In genomic region chr7:23205861-23206510, GRCh38 we compare ENCODE assay signal across 8 cellular contexts. TPM values are rescaled to one million over a fixed set of nuclear protein-coding genes. Genes with fewer than 3 reads are reported as not detected.
DNase-seq lines count a peak whose midpoint lies in the region; ATAC-seq and TF ChIP-seq lines count a peak whose summit lies in the region.

No MANE protein-coding gene starts in this region.

- no peaks in the 10 kb centered on the region for H3K27me3 ChIP-seq in CD4-positive, alpha-beta T cell (ENCODE audit: control insufficient read depth, insufficient read depth, low read length)

- no peaks in the 10 kb centered on the region for H3K9me3 Mint-ChIP-seq in CD4-positive, alpha-beta T cell
- H3K9me3 Mint-ChIP-seq in nephron, result no peaks in the 10 kb centered on the region

- peak; percentile 79 for ATAC-seq in CD4-positive, alpha-beta T cell (ENCODE audit: poor library complexity)
- ATAC-seq in HG02588 (IDR thresholded peaks at IDR 0.05; ENCODE audit: unreplicated experiment), result no peak

- DNase-seq in CD4-positive, alpha-beta T cell, result peak in 1 of 10 experiments; percentile 7
- DNase-seq in NCI-H748 (lab: John Stamatoyannopoulos, UW; ENCODE audit: unreplicated experiment) (peak; percentile 79), erythroblast (lab: John Stamatoyannopoulos, UW) (peak; percentile 53 to 59), NCI-H2171 treated with DMSO at 0.1 percent for 48 hours (lab: John Stamatoyannopoulos, UW) (no peak), HUDEP-2 (lab: John Stamatoyannopoulos, UW; ENCODE audit: unreplicated experiment in 76 of 76) (no peak), NCI-H187 (lab: John Stamatoyannopoulos, UW) (no peak)

- peak overlapping the region; percentile 73 for H3K27ac Mint-ChIP-seq in CD4-positive, alpha-beta T cell
- peak overlapping the region in 2 of 3 experiments; percentile 53 to 78 for H3K27ac Mint-ChIP-seq in nephron

- H3K4me3 Mint-ChIP-seq in CD4-positive, alpha-beta T cell, result peak overlapping the region; percentile 69
- peak overlapping the region in 1 of 3 experiments; percentile 62 for H3K4me3 Mint-ChIP-seq in nephron

- H3K36me3 Mint-ChIP-seq in CD4-positive, alpha-beta T cell (ENCODE audit: low read depth), result peaks cover 29% of the 10 kb centered on the region
- H3K36me3 Mint-ChIP-seq in nephron (ENCODE audit: low read depth), result peaks cover 35% of the 10 kb centered on the region

- POLR2A ChIA-PET in CD4-positive, alpha-beta T cell (lab: Charles Lee), result interaction anchor here (0.5 to 1.9 kb wide), 6 partner anchors 24 to 381 kb away, joined by 3 to 8 read pairs (median 3); partner anchors contain the start of gene KLHL7

- CTCF ChIA-PET in CD4-positive, alpha-beta T cell (lab: Charles Lee), result no interaction called here

- TF ChIP-seq POLR2A in erythroblast (IDR thresholded peaks at IDR 0.05; ENCODE audit: low read length), result no peak

- H3K27me3 Mint-ChIP-seq in CD4-positive, alpha-beta T cell, result peaks cover 39% of the 10 kb centered on the region
- H3K27me3 Mint-ChIP-seq in nephron (ENCODE audit: low read depth), result no peaks in the 10 kb centered on the region

- TF ChIP-seq CTCF in CD4-positive, alpha-beta T cell (IDR thresholded peaks at IDR 0.05), result no peak
- no peak for TF ChIP-seq CTCF in nephron (IDR thresholded peaks at IDR 0.05; ENCODE audit: unreplicated experiment in 3 of 3)

- H3K9me3 ChIP-seq in CD4-positive, alpha-beta T cell (ENCODE audit: control insufficient read depth, low read length), result no peaks in the 10 kb centered on the region

- intact Hi-C loops in CD4-positive, alpha-beta T cell (cut with DNase I, micrococcal nuclease), result no loop called here

- no peak overlapping the region for H3K27ac ChIP-seq in CD4-positive, alpha-beta T cell (ENCODE audit: low read depth, low read length)

- peaks cover 6% of the 10 kb centered on the region for H3K4me1 Mint-ChIP-seq in CD4-positive, alpha-beta T cell (ENCODE audit: low read depth)
- H3K4me1 Mint-ChIP-seq in nephron, result peaks cover 24% of the 10 kb centered on the region

RNA-seq across cellular contexts. Expression of gene NUP42, which starts 24.1 kb away (rescaled TPM):
- 10 to 100 TPM; 19.4 to 20.1 TPM for total RNA-seq in CD4-positive, alpha-beta T cell

RNA-seq across cellular contexts. Expression of gene GPNMB, which starts 40.6 kb away (rescaled TPM):
- not detected for total RNA-seq in CD4-positive, alpha-beta T cell

Comparison
In these comparisons a context has a peak if more than half of its experiments do, and no peak if none do; other contexts are left out.
1. DNase-seq: peak in NCI-H748 (single experiment) and erythroblast (2 of 2); none in NCI-H2171 treated with DMSO at 0.1 percent for 48 hours (single experiment), HUDEP-2 (0 of 76) and NCI-H187 (0 of 2).